13 cellular contexts compared by ENCODE assay signal in genomic region chr3:60657972-60658371, GRCh38.
DNase-seq lines count a peak whose midpoint lies in the region; ATAC-seq and TF ChIP-seq lines count a peak whose summit lies in the region.
"Had no signal": no experiment of that assay in that cellular context is flagged by ENCODE, and none has a peak within 500 bp of the region (broad histone marks: within the 10 kb centered on the region; RNA-seq: fewer than 3 reads in every experiment).

No MANE protein-coding gene starts in this region.

- no peaks in the 10 kb centered on the region for H3K36me3 ChIP-seq in spleen

- no peak for TF ChIP-seq CTCF in GM12864 (IDR thresholded peaks at IDR 0.05; ENCODE audit: low read depth, low read length, missing control alignments)
- TF ChIP-seq CTCF in spleen (IDR thresholded peaks at IDR 0.05 in 8 of 11, conservative IDR thresholded peaks at IDR 0.05 in 3 of 11) = no peak

- 58 to 78% (median 68%) methylated on average over 2 of the region's 2 CpGs for WGBS in spleen, 5 donors

- no peak overlapping the region for H3K4me3 ChIP-seq in GM12864 (ENCODE audit: low read depth, low read length)
- H3K4me3 ChIP-seq in spleen = no peak overlapping the region

- DNase-seq in GM12864 (ENCODE audit: low read depth) (peak; percentile 8), mesenteric fat pad (ENCODE audit: low spot score) (no peak), hypothalamus (lab: John Stamatoyannopoulos, UW) (no peak), NCI-H82 (lab: John Stamatoyannopoulos, UW) (no peak), spleen (no peak)
- DNase-seq: activated CD8-positive, alpha-beta memory T cell treated with anti-CD3 and anti-CD28 coated beads, Interleukin-2, amount 50 U/mL, for 4 hours; activated naive CD8-positive, alpha-beta T cell treated with anti-CD3 and anti-CD28 coated beads, Interleukin-2, amount 50 U/mL, for 24 hours; NCI-H2227 treated with DMSO at 0.1 percent for 48 hours; SHP77 had no signal

- no peak overlapping the region for H3K27ac ChIP-seq in spleen
- H3K27ac ChIP-seq: HL-60 had no signal

- ATAC-seq in GM19397 (IDR thresholded peaks at IDR 0.05; ENCODE audit: unreplicated experiment) (peak; percentile 85), HG02642 (IDR thresholded peaks at IDR 0.05; ENCODE audit: poor library complexity, unreplicated experiment) (peak; percentile 54), HG03342 (IDR thresholded peaks at IDR 0.05; ENCODE audit: unreplicated experiment) (peak; percentile 90)
- ATAC-seq: activated naive CD8-positive, alpha-beta T cell treated with anti-CD3 and anti-CD28 coated beads, Interleukin-2, amount 50 U/mL, for 24 hours had no signal

- H3K4me1 ChIP-seq in spleen = no peaks in the 10 kb centered on the region

- TF ChIP-seq POLR2A in spleen (IDR thresholded peaks at IDR 0.05) = no peak

- H3K9me3 ChIP-seq in spleen = peaks cover 0 to 47% (median 27%) of the 10 kb centered on the region in 8 donors

- intact Hi-C loops in spleen (cut with DNase I; ENCODE audit: low total_unique reads) = no loop called here

- H3K27me3 ChIP-seq in spleen (replicated peaks in 1 of 7) = no peaks in the 10 kb centered on the region
